In genomic region chr1:89987170-89987819, GRCh38 we compare ENCODE assay signal across 9 cellular contexts. TPM values are rescaled to one million over a fixed set of nuclear protein-coding genes. Genes with fewer than 3 reads are reported as not detected.
DNase-seq lines count a peak whose midpoint lies in the region; ATAC-seq and TF ChIP-seq lines count a peak whose summit lies in the region.
"Had no signal": no experiment of that assay in that cellular context is flagged by ENCODE, and none has a peak within 500 bp of the region (broad histone marks: within the 10 kb centered on the region; RNA-seq: fewer than 3 reads in every experiment).

No MANE protein-coding gene starts in this region.

- no peaks in the 10 kb centered on the region for H3K79me2 ChIP-seq in fibroblast of lung (ENCODE audit: control insufficient read depth, insufficient read depth, low read length)

- H3K27me3 ChIP-seq in fibroblast of lung (ENCODE audit: control insufficient read depth, insufficient read depth, low read length), result no peaks in the 10 kb centered on the region

- no peaks in the 10 kb centered on the region for H3K36me3 Mint-ChIP-seq in nephron progenitor cell (ENCODE audit: low read depth)
- H3K36me3 Mint-ChIP-seq: activated naive CD8-positive, alpha-beta T cell had no signal

- no peak overlapping the region for H3K4me3 Mint-ChIP-seq in nephron progenitor cell
- H3K4me3 Mint-ChIP-seq: activated naive CD8-positive, alpha-beta T cell had no signal

- no peak overlapping the region for H3K4me3 ChIP-seq in fibroblast of lung (replicated peaks in 1 of 4; ENCODE audit: control extremely low read depth in 1 of 4, insufficient read depth in 1 of 4, low read depth in 3 of 4, low read length in 4 of 4)

- peaks cover 8% of the 10 kb centered on the region for H3K27me3 Mint-ChIP-seq in nephron progenitor cell (ENCODE audit: low read depth, poor library complexity)

- DNase-seq in D341Med (ENCODE audit: low spot score), result peak; percentile 40
- peak; percentile 56 for DNase-seq in HS-5 (ENCODE audit: low read depth)
- DNase-seq in NCI-H82 treated with DMSO at 0.1 percent for 48 hours (lab: John Stamatoyannopoulos, UW; ENCODE audit: unreplicated experiment), result peak; percentile 89
- DNase-seq in activated CD8-positive, alpha-beta memory T cell treated with anti-CD3 and anti-CD28 coated beads, Interleukin-2, amount 50 U/mL, for 24 hours (ENCODE audit: extremely low read depth), result peak; percentile 20
- peak; percentile 58 to 85 for DNase-seq in fibroblast of lung (ENCODE audit: low read depth in 2 of 2)
- peak; percentile 39 for DNase-seq in nephron progenitor cell
- DNase-seq in COLO829 (ENCODE audit: low spot score), result no peak

- no peaks in the 10 kb centered on the region for H3K9me3 Mint-ChIP-seq in nephron progenitor cell

- no peak overlapping the region for H3K27ac Mint-ChIP-seq in nephron progenitor cell
- H3K27ac Mint-ChIP-seq: activated naive CD8-positive, alpha-beta T cell had no signal

- no peaks in the 10 kb centered on the region for H3K4me1 ChIP-seq in fibroblast of lung (ENCODE audit: control insufficient read depth, extremely low read depth, insufficient read depth, low read length)

- H2AFZ ChIP-seq in fibroblast of lung (ENCODE audit: low read length), result no peak overlapping the region

- TF ChIP-seq CTCF in fibroblast of lung (conservative IDR thresholded peaks at IDR 0.05 in 1 of 2, IDR thresholded peaks at IDR 0.05 in 1 of 2; ENCODE audit: low read depth in 1 of 2, low read length in 2 of 2), result peak; percentile 86 to 95
- peak; percentile 84 for TF ChIP-seq CTCF in nephron progenitor cell (IDR thresholded peaks at IDR 0.05)

- H3K27ac ChIP-seq in fibroblast of lung (ENCODE audit: insufficient read depth, low read length), result no peak overlapping the region

- peak; percentile 60 for ATAC-seq in GM19467 (IDR thresholded peaks at IDR 0.05; ENCODE audit: unreplicated experiment)

- H3K36me3 ChIP-seq in fibroblast of lung (ENCODE audit: control insufficient read depth, insufficient read depth, low read length), result no peaks in the 10 kb centered on the region

- no peak overlapping the region for H3K9ac ChIP-seq in fibroblast of lung (ENCODE audit: insufficient read depth, low read length)

- H3K9me3 ChIP-seq in fibroblast of lung (ENCODE audit: control insufficient read depth, insufficient read depth, low read depth, low read length), result no peaks in the 10 kb centered on the region

- no peaks in the 10 kb centered on the region for H4K20me1 ChIP-seq in fibroblast of lung (ENCODE audit: control insufficient read depth, extremely low read depth, insufficient read depth, low read length)

- H3K4me2 ChIP-seq in fibroblast of lung (ENCODE audit: extremely low read depth, insufficient read depth, low read length), result no peak overlapping the region

- peaks cover 20% of the 10 kb centered on the region for H3K4me1 Mint-ChIP-seq in nephron progenitor cell

RNA-seq across cellular contexts. Expression of gene ZNF326, which starts 7.6 kb away (rescaled TPM):
- 7.2 and 8.1 TPM in 2 replicates for total RNA-seq in fibroblast of lung
- 10.8 and 14.1 TPM in 2 replicates for polyA plus RNA-seq in fibroblast of lung
- polyA plus RNA-seq in fibroblast of lung (2012), result 15.5 and 20.3 TPM in 2 replicates
- 2.9 and 4.1 TPM in 2 replicates for polyA minus RNA-seq in fibroblast of lung (ENCODE audit: low replicate concordance)
